Comparison of ENCODE assay signal across 21 cellular contexts in genomic region chr6:52741872-52742271, GRCh38. TPM values are rescaled to one million over a fixed set of nuclear protein-coding genes. Genes with fewer than 3 reads are reported as not detected.
"Had no signal": no experiment of that assay in that cellular context is flagged by ENCODE, and none has a peak within 500 bp of the region (broad histone marks: within the 10 kb centered on the region; RNA-seq: fewer than 3 reads in every experiment).

No MANE protein-coding gene starts in this region.

- H3K9me3 Mint-ChIP-seq: natural killer cell treated with Interleukin-12 subunit alpha and Interleukin-12 subunit beta and Interleukin-15 and Interleukin-18, amount 100 ng/mL, for 72 hours had no signal

- H3K79me2 ChIP-seq: hepatocyte had no signal

- H3K27ac ChIP-seq: hepatocyte, left ventricle myocardium inferior, skin epidermis, transverse colon, vagina had no signal

- H3K9me3 ChIP-seq: transverse colon, vagina had no signal

- H3K27ac Mint-ChIP-seq: activated naive CD8-positive, alpha-beta T cell treated with anti-CD3 and anti-CD28 coated beads for 36 hours; brain; dendritic cell treated with granulocyte-macrophage colony-stimulating factor and Interleukin-4, amounts not matched to agents 40 ng/mL and 50 ng/mL, for 4 days; effector memory CD8-positive, alpha-beta T cell; natural killer cell treated with Interleukin-12 subunit alpha and Interleukin-12 subunit beta and Interleukin-15 and Interleukin-18, amount 100 ng/mL, for 72 hours had no signal

- H2AFZ ChIP-seq: hepatocyte had no signal

- H3K4me3 Mint-ChIP-seq: activated naive CD8-positive, alpha-beta T cell treated with anti-CD3 and anti-CD28 coated beads for 36 hours; brain; dendritic cell treated with granulocyte-macrophage colony-stimulating factor and Interleukin-4, amounts not matched to agents 40 ng/mL and 50 ng/mL, for 4 days; effector memory CD8-positive, alpha-beta T cell; natural killer cell treated with Interleukin-12 subunit alpha and Interleukin-12 subunit beta and Interleukin-15 and Interleukin-18, amount 100 ng/mL, for 72 hours had no signal

- ATAC-seq: activated CD4-positive, CD25-positive, alpha-beta regulatory T cell treated with anti-CD3 and anti-CD28 coated beads, Interleukin-2, amount 50 U/mL, for 24 hours; effector memory CD8-positive, alpha-beta T cell; natural killer cell treated with Interleukin-12 subunit alpha and Interleukin-12 subunit beta and Interleukin-15 and Interleukin-18, amount 100 ng/mL, for 72 hours had no signal

- H3K36me3 ChIP-seq: left ventricle myocardium inferior, transverse colon, vagina had no signal

- H3K4me1 ChIP-seq: left ventricle myocardium inferior, transverse colon, vagina had no signal

- H3K4me1 Mint-ChIP-seq: activated naive CD8-positive, alpha-beta T cell treated with anti-CD3 and anti-CD28 coated beads for 36 hours; brain had no signal

- DNase-seq: activated CD4-positive, alpha-beta T cell treated with anti-CD3 and anti-CD28 coated beads, Interleukin-2, amount 50 U/mL, for 1 hour; activated CD8-positive, alpha-beta memory T cell treated with anti-CD3 and anti-CD28 coated beads for 24 hours; activated naive CD8-positive, alpha-beta T cell treated with anti-CD3 and anti-CD28 coated beads for 36 hours; amygdala; cerebellar nuclear complex; effector memory CD8-positive, alpha-beta T cell; islet precursor cell; left ventricle myocardium inferior; mesenchymal stem cell; posterior cingulate gyrus; stimulated activated CD4-positive, alpha-beta T cell treated with anti-CD3 and anti-CD28 coated beads, Interleukin-15, amount 100 ng/mL, for 24 hours; stimulated activated CD4-positive, alpha-beta T cell treated with anti-CD3 and anti-CD28 coated beads, Interleukin-4, amount 100 ng/mL, for 24 hours; stimulated activated naive CD4-positive, alpha-beta T cell; transverse colon had no signal

- H3K27me3 ChIP-seq: hepatocyte, transverse colon, vagina had no signal

- H3K36me3 Mint-ChIP-seq: activated naive CD8-positive, alpha-beta T cell treated with anti-CD3 and anti-CD28 coated beads for 36 hours; brain; natural killer cell treated with Interleukin-12 subunit alpha and Interleukin-12 subunit beta and Interleukin-15 and Interleukin-18, amount 100 ng/mL, for 72 hours had no signal

- H3K4me3 ChIP-seq: hepatocyte, left ventricle myocardium inferior, skin epidermis, transverse colon, vagina had no signal

- H3K4me2 ChIP-seq: hepatocyte had no signal

RNA-seq across cellular contexts. Expression of gene GSTA2, which starts 21.4 kb away (rescaled TPM):
- total RNA-seq: activated naive CD8-positive, alpha-beta T cell treated with anti-CD3 and anti-CD28 coated beads for 36 hours; left ventricle myocardium inferior; natural killer cell treated with Interleukin-12 subunit alpha and Interleukin-12 subunit beta and Interleukin-15 and Interleukin-18, amount 100 ng/mL, for 72 hours; vagina had no signal
